In genomic region chr9:126464694-126465441, GRCh38 we compare ENCODE assay signal across 18 cellular contexts.
"Had no signal": no experiment of that assay in that cellular context is flagged by ENCODE, and none has a peak within 500 bp of the region (broad histone marks: within the 10 kb centered on the region; RNA-seq: fewer than 3 reads in every experiment).

No MANE protein-coding gene starts in this region.

- H3K9me3 Mint-ChIP-seq: activated B cell treated with CpG ODN at 0.5 μM for 24 hours, naive B cell had no signal

- H3K27me3 Mint-ChIP-seq: activated B cell treated with CpG ODN at 0.5 μM for 24 hours, naive B cell had no signal

- DNase-seq: activated B cell treated with CpG ODN at 0.5 μM for 24 hours; activated CD4-positive, alpha-beta T cell treated with anti-CD3 and anti-CD28 coated beads for 48 hours; activated CD8-positive, alpha-beta memory T cell treated with anti-CD3 and anti-CD28 coated beads, Interleukin-2, amount 50 U/mL, for 48 hours; activated CD8-positive, alpha-beta T cell treated with anti-CD3 and anti-CD28 coated beads, Interleukin-2, amount 10 ng/mL, durations not matched to agents 7 days and 5 days; caudate nucleus; colonic mucosa; left lung; mammary epithelial cell; mucosa of descending colon; naive B cell; stimulated activated naive CD8-positive, alpha-beta T cell treated with anti-CD3 and anti-CD28 coated beads, Interleukin-15, Interleukin-2, amounts not matched to agents 100 U/mL and 50 U/mL, for 24 hours; transverse colon had no signal

- H3K36me3 Mint-ChIP-seq: naive B cell had no signal

- H3K4me3 Mint-ChIP-seq: activated B cell treated with CpG ODN at 0.5 μM for 24 hours; activated CD8-positive, alpha-beta T cell treated with anti-CD3 and anti-CD28 coated beads, Interleukin-2, amount 10 ng/mL, durations not matched to agents 7 days and 5 days; brain; naive B cell had no signal

- H3K4me1 ChIP-seq: colonic mucosa, prostate gland, right atrium auricular region had no signal

- H3K9me3 ChIP-seq: colonic mucosa, left lung, mucosa of descending colon, prostate gland, right atrium auricular region, transverse colon, vagina had no signal

- H3K27ac ChIP-seq: colonic mucosa, left lung, prostate gland, right atrium auricular region, transverse colon, vagina had no signal

- H3K4me3 ChIP-seq: colonic mucosa, left lung, mucosa of descending colon, prostate gland, right atrium auricular region, transverse colon, vagina had no signal

- FAIRE-seq: frontal cortex, TTC549 had no signal

- ATAC-seq: activated CD8-positive, alpha-beta T cell treated with anti-CD3 and anti-CD28 coated beads, Interleukin-2, amount 10 ng/mL, durations not matched to agents 7 days and 5 days; left lung; mucosa of descending colon; stimulated activated naive CD8-positive, alpha-beta T cell treated with anti-CD3 and anti-CD28 coated beads, Interleukin-15, Interleukin-2, amounts not matched to agents 100 U/mL and 50 U/mL, for 24 hours had no signal

- H3K27ac Mint-ChIP-seq: activated CD8-positive, alpha-beta T cell treated with anti-CD3 and anti-CD28 coated beads, Interleukin-2, amount 10 ng/mL, durations not matched to agents 7 days and 5 days had no signal

- H3K36me3 ChIP-seq: colonic mucosa, prostate gland, right atrium auricular region, transverse colon, vagina had no signal

- H3K27me3 ChIP-seq: colonic mucosa, left lung, right atrium auricular region, transverse colon, vagina had no signal
